Comparison of ENCODE assay signal across 9 cellular contexts in genomic region chr9:71858812-71859211, GRCh38. TPM values are rescaled to one million over a fixed set of nuclear protein-coding genes. Genes with fewer than 3 reads are reported as not detected.
A peak's percentile ranks its signal among the peaks of the same experiment; 100 is the strongest.
DNase-seq lines count a peak whose midpoint lies in the region; ATAC-seq, FAIRE-seq and TF ChIP-seq lines count a peak whose summit lies in the region.
"Had no signal": no experiment of that assay in that cellular context is flagged by ENCODE, and none has a peak within 500 bp of the region (broad histone marks: within the 10 kb centered on the region; RNA-seq: fewer than 3 reads in every experiment).

No MANE protein-coding gene starts in this region.

- TF ChIP-seq CTCF in activated CD8-positive, alpha-beta T cell treated with anti-CD3 and anti-CD28 coated beads for 36 hours (IDR thresholded peaks at IDR 0.05), result no peak

- peaks cover 16% of the 10 kb centered on the region for H3K4me1 Mint-ChIP-seq in activated CD8-positive, alpha-beta T cell treated with anti-CD3 and anti-CD28 coated beads for 36 hours (ENCODE audit: low read depth)

- H3K9me3 Mint-ChIP-seq in activated CD8-positive, alpha-beta T cell treated with anti-CD3 and anti-CD28 coated beads for 36 hours, result peaks cover 18% of the 10 kb centered on the region

- POLR2A ChIA-PET in activated CD8-positive, alpha-beta T cell treated with anti-CD3 and anti-CD28 coated beads for 36 hours (lab: Charles Lee), result no interaction called here

- CTCF ChIA-PET in activated CD8-positive, alpha-beta T cell treated with anti-CD3 and anti-CD28 coated beads for 36 hours (lab: Charles Lee), result interaction anchor here (1.2 to 1.5 kb wide), 3 partner anchors 39 to 62 kb away, joined by 3 to 6 read pairs (median 4); no protein-coding TSS in a partner anchor

- intact Hi-C loops in activated CD8-positive, alpha-beta T cell treated with anti-CD3 and anti-CD28 coated beads for 36 hours (cut with micrococcal nuclease), result no loop called here

- peaks cover 28% of the 10 kb centered on the region for H3K36me3 Mint-ChIP-seq in activated CD8-positive, alpha-beta T cell treated with anti-CD3 and anti-CD28 coated beads for 36 hours (ENCODE audit: low read depth)

- peak; percentile 85 for ATAC-seq in GM19043 (IDR thresholded peaks at IDR 0.05; ENCODE audit: low read depth, unreplicated experiment)
- ATAC-seq in HG03060 (IDR thresholded peaks at IDR 0.05; ENCODE audit: low read depth, unreplicated experiment), result peak; percentile 80
- peak; percentile 95 for ATAC-seq in activated CD8-positive, alpha-beta T cell treated with anti-CD3 and anti-CD28 coated beads for 36 hours

- H3K27me3 Mint-ChIP-seq in activated CD8-positive, alpha-beta T cell treated with anti-CD3 and anti-CD28 coated beads for 36 hours, result no peaks in the 10 kb centered on the region

- DNase-seq in EL (peak; percentile 39), islet precursor cell (no peak), ecto neural progenitor cell (ENCODE audit: low spot score) (no peak), NCI-H1694 treated with DMSO at 0.1 percent for 48 hours (lab: John Stamatoyannopoulos, UW) (no peak), HTR-8/SVneo (ENCODE audit: insufficient read length, low spot score) (no peak)
- DNase-seq in activated CD8-positive, alpha-beta T cell treated with anti-CD3 and anti-CD28 coated beads for 36 hours, result no peak
- DNase-seq: BE2C had no signal

- peak overlapping the region; percentile 34 for H3K27ac Mint-ChIP-seq in activated CD8-positive, alpha-beta T cell treated with anti-CD3 and anti-CD28 coated beads for 36 hours

- no peak overlapping the region for H3K4me3 Mint-ChIP-seq in activated CD8-positive, alpha-beta T cell treated with anti-CD3 and anti-CD28 coated beads for 36 hours

- FAIRE-seq in HTR-8/SVneo (lab: Jason Lieb, UNC), result no peak

RNA-seq across cellular contexts. Expression of gene ABHD17B, which starts 52.2 kb away (rescaled TPM):
- 10 to 100 TPM; 15.5 to 16.5 TPM for total RNA-seq in activated CD8-positive, alpha-beta T cell treated with anti-CD3 and anti-CD28 coated beads for 36 hours

RNA-seq across cellular contexts. Expression of gene C9orf85, which starts 52.6 kb away (rescaled TPM):
- 1 to 10 TPM; 7.6 to 8.9 TPM for total RNA-seq in activated CD8-positive, alpha-beta T cell treated with anti-CD3 and anti-CD28 coated beads for 36 hours
